ENCODE assay signal across 1 cellular context in the genomic region with DNA sequence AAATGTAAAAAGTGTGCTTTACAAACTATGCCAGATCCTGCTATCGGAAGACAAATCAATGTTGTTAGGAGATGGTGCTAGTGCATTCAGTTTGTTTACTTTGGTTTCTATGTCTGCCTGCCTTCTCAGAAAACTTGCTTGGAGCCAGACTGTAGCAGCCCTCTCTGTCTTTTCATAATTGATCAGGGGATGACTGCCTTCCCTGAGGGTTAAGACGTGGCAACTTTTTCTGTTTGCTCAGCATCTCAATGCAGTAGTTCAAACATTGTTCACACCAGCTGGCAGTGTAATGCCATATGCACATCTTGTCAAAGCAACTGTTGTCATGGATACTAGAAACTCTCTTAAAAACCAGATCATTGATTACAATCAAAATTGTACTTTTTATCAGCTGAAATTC.
TF ChIP-seq lines count a peak whose summit lies in the region.

No MANE protein-coding gene starts in this region.

TF ChIP-seq in GM23338, 12 proteins besides CTCF, POLR2A, EP300 and RAD21 (continued from another document):
- TF ChIP-seq, protein P1, sequence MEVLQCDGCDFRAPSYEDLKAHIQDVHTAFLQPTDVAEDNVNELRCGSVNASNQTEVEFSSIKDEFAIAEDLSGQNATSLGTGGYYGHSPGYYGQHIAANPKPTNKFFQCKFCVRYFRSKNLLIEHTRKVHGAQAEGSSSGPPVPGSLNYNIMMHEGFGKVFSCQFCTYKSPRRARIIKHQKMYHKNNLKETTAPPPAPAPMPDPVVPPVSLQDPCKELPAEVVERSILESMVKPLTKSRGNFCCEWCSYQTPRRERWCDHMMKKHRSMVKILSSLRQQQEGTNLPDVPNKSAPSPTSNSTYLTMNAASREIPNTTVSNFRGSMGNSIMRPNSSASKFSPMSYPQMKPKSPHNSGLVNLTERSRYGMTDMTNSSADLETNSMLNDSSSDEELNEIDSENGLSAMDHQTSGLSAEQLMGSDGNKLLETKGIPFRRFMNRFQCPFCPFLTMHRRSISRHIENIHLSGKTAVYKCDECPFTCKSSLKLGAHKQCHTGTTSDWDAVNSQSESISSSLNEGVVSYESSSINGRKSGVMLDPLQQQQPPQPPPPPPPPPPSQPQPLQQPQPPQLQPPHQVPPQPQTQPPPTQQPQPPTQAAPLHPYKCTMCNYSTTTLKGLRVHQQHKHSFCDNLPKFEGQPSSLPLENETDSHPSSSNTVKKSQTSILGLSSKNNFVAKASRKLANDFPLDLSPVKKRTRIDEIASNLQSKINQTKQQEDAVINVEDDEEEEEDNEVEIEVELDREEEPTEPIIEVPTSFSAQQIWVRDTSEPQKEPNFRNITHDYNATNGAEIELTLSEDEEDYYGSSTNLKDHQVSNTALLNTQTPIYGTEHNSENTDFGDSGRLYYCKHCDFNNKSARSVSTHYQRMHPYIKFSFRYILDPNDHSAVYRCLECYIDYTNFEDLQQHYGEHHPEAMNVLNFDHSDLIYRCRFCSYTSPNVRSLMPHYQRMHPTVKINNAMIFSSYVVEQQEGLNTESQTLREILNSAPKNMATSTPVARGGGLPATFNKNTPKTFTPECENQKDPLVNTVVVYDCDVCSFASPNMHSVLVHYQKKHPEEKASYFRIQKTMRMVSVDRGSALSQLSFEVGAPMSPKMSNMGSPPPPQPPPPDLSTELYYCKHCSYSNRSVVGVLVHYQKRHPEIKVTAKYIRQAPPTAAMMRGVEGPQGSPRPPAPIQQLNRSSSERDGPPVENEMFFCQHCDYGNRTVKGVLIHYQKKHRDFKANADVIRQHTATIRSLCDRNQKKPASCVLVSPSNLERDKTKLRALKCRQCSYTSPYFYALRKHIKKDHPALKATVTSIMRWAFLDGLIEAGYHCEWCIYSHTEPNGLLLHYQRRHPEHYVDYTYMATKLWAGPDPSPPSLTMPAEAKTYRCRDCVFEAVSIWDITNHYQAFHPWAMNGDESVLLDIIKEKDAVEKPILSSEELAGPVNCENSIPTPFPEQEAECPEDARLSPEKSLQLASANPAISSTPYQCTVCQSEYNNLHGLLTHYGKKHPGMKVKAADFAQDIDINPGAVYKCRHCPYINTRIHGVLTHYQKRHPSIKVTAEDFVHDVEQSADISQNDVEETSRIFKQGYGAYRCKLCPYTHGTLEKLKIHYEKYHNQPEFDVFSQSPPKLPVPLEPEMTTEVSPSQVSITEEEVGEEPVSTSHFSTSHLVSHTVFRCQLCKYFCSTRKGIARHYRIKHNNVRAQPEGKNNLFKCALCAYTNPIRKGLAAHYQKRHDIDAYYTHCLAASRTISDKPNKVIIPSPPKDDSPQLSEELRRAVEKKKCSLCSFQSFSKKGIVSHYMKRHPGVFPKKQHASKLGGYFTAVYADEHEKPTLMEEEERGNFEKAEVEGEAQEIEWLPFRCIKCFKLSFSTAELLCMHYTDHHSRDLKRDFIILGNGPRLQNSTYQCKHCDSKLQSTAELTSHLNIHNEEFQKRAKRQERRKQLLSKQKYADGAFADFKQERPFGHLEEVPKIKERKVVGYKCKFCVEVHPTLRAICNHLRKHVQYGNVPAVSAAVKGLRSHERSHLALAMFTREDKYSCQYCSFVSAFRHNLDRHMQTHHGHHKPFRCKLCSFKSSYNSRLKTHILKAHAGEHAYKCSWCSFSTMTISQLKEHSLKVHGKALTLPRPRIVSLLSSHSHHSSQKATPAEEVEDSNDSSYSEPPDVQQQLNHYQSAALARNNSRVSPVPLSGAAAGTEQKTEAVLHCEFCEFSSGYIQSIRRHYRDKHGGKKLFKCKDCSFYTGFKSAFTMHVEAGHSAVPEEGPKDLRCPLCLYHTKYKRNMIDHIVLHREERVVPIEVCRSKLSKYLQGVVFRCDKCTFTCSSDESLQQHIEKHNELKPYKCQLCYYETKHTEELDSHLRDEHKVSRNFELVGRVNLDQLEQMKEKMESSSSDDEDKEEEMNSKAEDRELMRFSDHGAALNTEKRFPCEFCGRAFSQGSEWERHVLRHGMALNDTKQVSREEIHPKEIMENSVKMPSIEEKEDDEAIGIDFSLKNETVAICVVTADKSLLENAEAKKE (CRISPR knock-in tag; IDR thresholded peaks at IDR 0.05): no peak
- TF ChIP-seq JUNB (IDR thresholded peaks at IDR 0.05; ENCODE audit: unreplicated experiment) (no peak), EZH2 (IDR thresholded peaks at IDR 0.05; ENCODE audit: low read depth, unreplicated experiment) (no peak), STAT1 (IDR thresholded peaks at IDR 0.05; ENCODE audit: unreplicated experiment) (no peak), EZH2phosphoT487 (IDR thresholded peaks at IDR 0.05; ENCODE audit: unreplicated experiment) (no peak), ZNF114 (CRISPR knock-in tag; IDR thresholded peaks at IDR 0.05) (no peak), CREB1 (CRISPR knock-in tag; IDR thresholded peaks at IDR 0.05; ENCODE audit: low read depth) (no peak)
- TF ChIP-seq, protein P2, sequence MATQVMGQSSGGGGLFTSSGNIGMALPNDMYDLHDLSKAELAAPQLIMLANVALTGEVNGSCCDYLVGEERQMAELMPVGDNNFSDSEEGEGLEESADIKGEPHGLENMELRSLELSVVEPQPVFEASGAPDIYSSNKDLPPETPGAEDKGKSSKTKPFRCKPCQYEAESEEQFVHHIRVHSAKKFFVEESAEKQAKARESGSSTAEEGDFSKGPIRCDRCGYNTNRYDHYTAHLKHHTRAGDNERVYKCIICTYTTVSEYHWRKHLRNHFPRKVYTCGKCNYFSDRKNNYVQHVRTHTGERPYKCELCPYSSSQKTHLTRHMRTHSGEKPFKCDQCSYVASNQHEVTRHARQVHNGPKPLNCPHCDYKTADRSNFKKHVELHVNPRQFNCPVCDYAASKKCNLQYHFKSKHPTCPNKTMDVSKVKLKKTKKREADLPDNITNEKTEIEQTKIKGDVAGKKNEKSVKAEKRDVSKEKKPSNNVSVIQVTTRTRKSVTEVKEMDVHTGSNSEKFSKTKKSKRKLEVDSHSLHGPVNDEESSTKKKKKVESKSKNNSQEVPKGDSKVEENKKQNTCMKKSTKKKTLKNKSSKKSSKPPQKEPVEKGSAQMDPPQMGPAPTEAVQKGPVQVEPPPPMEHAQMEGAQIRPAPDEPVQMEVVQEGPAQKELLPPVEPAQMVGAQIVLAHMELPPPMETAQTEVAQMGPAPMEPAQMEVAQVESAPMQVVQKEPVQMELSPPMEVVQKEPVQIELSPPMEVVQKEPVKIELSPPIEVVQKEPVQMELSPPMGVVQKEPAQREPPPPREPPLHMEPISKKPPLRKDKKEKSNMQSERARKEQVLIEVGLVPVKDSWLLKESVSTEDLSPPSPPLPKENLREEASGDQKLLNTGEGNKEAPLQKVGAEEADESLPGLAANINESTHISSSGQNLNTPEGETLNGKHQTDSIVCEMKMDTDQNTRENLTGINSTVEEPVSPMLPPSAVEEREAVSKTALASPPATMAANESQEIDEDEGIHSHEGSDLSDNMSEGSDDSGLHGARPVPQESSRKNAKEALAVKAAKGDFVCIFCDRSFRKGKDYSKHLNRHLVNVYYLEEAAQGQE (IDR thresholded peaks at IDR 0.05; ENCODE audit: unreplicated experiment): no peak
